1 cellular context compared by ENCODE assay signal in genomic region chr10:97914171-97914836, GRCh38.
TF ChIP-seq lines count a peak whose summit lies in the region.

No MANE protein-coding gene starts in this region.

TF ChIP-seq in K562, 482 proteins besides CTCF, POLR2A, EP300 and RAD21:
- TF ChIP-seq CBX3 (IDR thresholded peaks at IDR 0.05; ENCODE audit: borderline replicate concordance in 1 of 2, low read length in 2 of 2): no peak
- no peak for TF ChIP-seq ERF (CRISPR knock-in tag; IDR thresholded peaks at IDR 0.05)
- no peak for TF ChIP-seq MECOM (CRISPR knock-in tag; IDR thresholded peaks at IDR 0.05)
- TF ChIP-seq BHLHE40 (IDR thresholded peaks at IDR 0.05; ENCODE audit: low read length): no peak
- TF ChIP-seq CSDE1 (IDR thresholded peaks at IDR 0.05): no peak
- no peak for TF ChIP-seq ZNF253 (CRISPR knock-in tag; conservative IDR thresholded peaks at IDR 0.05)
- TF ChIP-seq PCBP1 (IDR thresholded peaks at IDR 0.05; ENCODE audit: low read depth, low read length, poor library complexity, severe bottlenecking): no peak
- TF ChIP-seq SNIP1 (IDR thresholded peaks at IDR 0.05; ENCODE audit: low read depth): no peak
- no peak for TF ChIP-seq MNT (conservative IDR thresholded peaks at IDR 0.05)
- TF ChIP-seq TFAM (CRISPR knock-in tag; conservative IDR thresholded peaks at IDR 0.05): no peak
- no peak for TF ChIP-seq ZNF239 (CRISPR knock-in tag; IDR thresholded peaks at IDR 0.05)
- TF ChIP-seq, protein P1, sequence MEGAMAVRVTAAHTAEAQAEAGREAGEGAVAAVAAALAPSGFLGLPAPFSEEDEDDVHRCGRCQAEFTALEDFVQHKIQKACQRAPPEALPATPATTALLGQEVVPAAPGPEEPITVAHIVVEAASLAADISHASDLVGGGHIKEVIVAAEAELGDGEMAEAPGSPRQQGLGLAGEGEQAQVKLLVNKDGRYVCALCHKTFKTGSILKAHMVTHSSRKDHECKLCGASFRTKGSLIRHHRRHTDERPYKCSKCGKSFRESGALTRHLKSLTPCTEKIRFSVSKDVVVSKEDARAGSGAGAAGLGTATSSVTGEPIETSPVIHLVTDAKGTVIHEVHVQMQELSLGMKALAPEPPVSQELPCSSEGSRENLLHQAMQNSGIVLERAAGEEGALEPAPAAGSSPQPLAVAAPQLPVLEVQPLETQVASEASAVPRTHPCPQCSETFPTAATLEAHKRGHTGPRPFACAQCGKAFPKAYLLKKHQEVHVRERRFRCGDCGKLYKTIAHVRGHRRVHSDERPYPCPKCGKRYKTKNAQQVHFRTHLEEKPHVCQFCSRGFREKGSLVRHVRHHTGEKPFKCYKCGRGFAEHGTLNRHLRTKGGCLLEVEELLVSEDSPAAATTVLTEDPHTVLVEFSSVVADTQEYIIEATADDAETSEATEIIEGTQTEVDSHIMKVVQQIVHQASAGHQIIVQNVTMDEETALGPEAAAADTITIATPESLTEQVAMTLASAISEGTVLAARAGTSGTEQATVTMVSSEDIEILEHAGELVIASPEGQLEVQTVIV (CRISPR knock-in tag; IDR thresholded peaks at IDR 0.05; ENCODE audit: borderline replicate concordance): no peak
- TF ChIP-seq, protein P2, sequence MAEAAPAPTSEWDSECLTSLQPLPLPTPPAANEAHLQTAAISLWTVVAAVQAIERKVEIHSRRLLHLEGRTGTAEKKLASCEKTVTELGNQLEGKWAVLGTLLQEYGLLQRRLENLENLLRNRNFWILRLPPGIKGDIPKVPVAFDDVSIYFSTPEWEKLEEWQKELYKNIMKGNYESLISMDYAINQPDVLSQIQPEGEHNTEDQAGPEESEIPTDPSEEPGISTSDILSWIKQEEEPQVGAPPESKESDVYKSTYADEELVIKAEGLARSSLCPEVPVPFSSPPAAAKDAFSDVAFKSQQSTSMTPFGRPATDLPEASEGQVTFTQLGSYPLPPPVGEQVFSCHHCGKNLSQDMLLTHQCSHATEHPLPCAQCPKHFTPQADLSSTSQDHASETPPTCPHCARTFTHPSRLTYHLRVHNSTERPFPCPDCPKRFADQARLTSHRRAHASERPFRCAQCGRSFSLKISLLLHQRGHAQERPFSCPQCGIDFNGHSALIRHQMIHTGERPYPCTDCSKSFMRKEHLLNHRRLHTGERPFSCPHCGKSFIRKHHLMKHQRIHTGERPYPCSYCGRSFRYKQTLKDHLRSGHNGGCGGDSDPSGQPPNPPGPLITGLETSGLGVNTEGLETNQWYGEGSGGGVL (CRISPR knock-in tag; IDR thresholded peaks at IDR 0.05): no peak
- no peak for TF ChIP-seq DNMT1 (IDR thresholded peaks at IDR 0.05)
- no peak for TF ChIP-seq HDAC3 (IDR thresholded peaks at IDR 0.05; ENCODE audit: borderline replicate concordance, partially characterized antibody)
- no peak for TF ChIP-seq SMARCC2 (IDR thresholded peaks at IDR 0.05; ENCODE audit: low read depth)
- TF ChIP-seq, protein P3, sequence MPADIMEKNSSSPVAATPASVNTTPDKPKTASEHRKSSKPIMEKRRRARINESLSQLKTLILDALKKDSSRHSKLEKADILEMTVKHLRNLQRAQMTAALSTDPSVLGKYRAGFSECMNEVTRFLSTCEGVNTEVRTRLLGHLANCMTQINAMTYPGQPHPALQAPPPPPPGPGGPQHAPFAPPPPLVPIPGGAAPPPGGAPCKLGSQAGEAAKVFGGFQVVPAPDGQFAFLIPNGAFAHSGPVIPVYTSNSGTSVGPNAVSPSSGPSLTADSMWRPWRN (IDR thresholded peaks at IDR 0.05; ENCODE audit: low read depth): no peak
